ENCODE assay signal across 19 cellular contexts in genomic region chr1:47784294-47784650, GRCh38.
DNase-seq lines count a peak whose midpoint lies in the region; ATAC-seq, FAIRE-seq and TF ChIP-seq lines count a peak whose summit lies in the region.
"Had no signal": no experiment of that assay in that cellular context is flagged by ENCODE, and none has a peak within 500 bp of the region (broad histone marks: within the 10 kb centered on the region; RNA-seq: fewer than 3 reads in every experiment).

No MANE protein-coding gene starts in this region.

- TF ChIP-seq CTCF in HepG2 (CRISPR knock-in tag; IDR thresholded peaks at IDR 0.05), result no peak
- TF ChIP-seq CTCF in right lobe of liver (IDR thresholded peaks at IDR 0.05), result no peak
- TF ChIP-seq CTCF in gastroesophageal sphincter (IDR thresholded peaks at IDR 0.05), result no peak
- TF ChIP-seq CTCF in osteoblast (IDR thresholded peaks at IDR 0.05; ENCODE audit: extremely low read depth, low read depth, low read length), result no peak

- BruUV-seq in HepG2 (replicated peaks; lab: Mats Ljungman, UMichigan), result no TSS peak

- H3K9me3 ChIP-seq in HepG2 (ENCODE audit: low read length), result no peaks in the 10 kb centered on the region
- no peaks in the 10 kb centered on the region for H3K9me3 ChIP-seq in right lobe of liver
- H3K9me3 ChIP-seq in gastroesophageal sphincter, result no peaks in the 10 kb centered on the region
- no peaks in the 10 kb centered on the region for H3K9me3 ChIP-seq in osteoblast (ENCODE audit: low read depth, low read length)
- H3K9me3 ChIP-seq: BE2C had no signal

- ATAC-seq in HepG2 (no peak), right lobe of liver (no peak), gastroesophageal sphincter (no peak), HG03520 (IDR thresholded peaks at IDR 0.05; ENCODE audit: unreplicated experiment) (no peak)
- ATAC-seq: GM23338, HCT116 had no signal

- in situ Hi-C loops in HepG2 (cut with HindIII; ENCODE audit: extremely low pct_ligation_motif_present, low pct_unique_long_range_greater_than_20kb), result loop anchor here (5.0 kb wide), 1 partner anchor 148 kb away; no protein-coding TSS in a partner anchor

- H4K20me1 ChIP-seq in HepG2 (ENCODE audit: insufficient read depth, low read length), result no peaks in the 10 kb centered on the region
- H4K20me1 ChIP-seq in osteoblast (ENCODE audit: insufficient read depth, low read length), result no peaks in the 10 kb centered on the region

- no peak overlapping the region for H2AFZ ChIP-seq in HepG2 (ENCODE audit: low read length)
- H2AFZ ChIP-seq in osteoblast (ENCODE audit: low read length), result no peak overlapping the region
- H2AFZ ChIP-seq: GM23338 had no signal

- intact Hi-C loops in HepG2 (cut with micrococcal nuclease; ENCODE audit: unreplicated experiment), result loop anchor here (10.0 kb wide), 1 partner anchor 91 kb away; no protein-coding TSS in a partner anchor
- intact Hi-C loops in right lobe of liver (cut with DNase I), result no loop called here

- no peak overlapping the region for H3K27ac ChIP-seq in HepG2 (ENCODE audit: extremely low read length, insufficient read depth, low read length)
- H3K27ac ChIP-seq in right lobe of liver, result no peak overlapping the region
- H3K27ac ChIP-seq in gastroesophageal sphincter, result peak overlapping the region in 3 of 4 donors; percentile 12 to 41 (median 17)
- H3K27ac ChIP-seq in osteoblast (ENCODE audit: low read depth, low read length), result no peak overlapping the region

- POLR2A ChIA-PET in HepG2 (lab: Yijun Ruan, JAX), result no interaction called here

- TF ChIP-seq EP300 in HepG2 (IDR thresholded peaks at IDR 0.05; ENCODE audit: low read depth in 2 of 2, low read length in 2 of 2) (no peak), HepG2 (CRISPR knock-in tag; IDR thresholded peaks at IDR 0.05; ENCODE audit: borderline replicate concordance) (no peak), gastroesophageal sphincter (IDR thresholded peaks at IDR 0.05) (no peak)

- TF ChIP-seq RAD21 in HepG2 (CRISPR knock-in tag; IDR thresholded peaks at IDR 0.05), result no peak

- H3K36me3 ChIP-seq in HepG2 (replicated peaks in 1 of 2; ENCODE audit: control insufficient read depth in 1 of 2, insufficient read depth in 2 of 2, low read length in 2 of 2) (no peaks in the 10 kb centered on the region), right lobe of liver (no peaks in the 10 kb centered on the region), gastroesophageal sphincter (no peaks in the 10 kb centered on the region), osteoblast (ENCODE audit: insufficient read depth, low read length) (no peaks in the 10 kb centered on the region)
- H3K36me3 ChIP-seq: BE2C had no signal

- FAIRE-seq in HepG2 (lab: Jason Lieb, UNC), result no peak
- FAIRE-seq: GM12892, GM18507, H54 had no signal

- H3K4me3 ChIP-seq in HepG2 (replicated peaks in 1 of 3; ENCODE audit: insufficient read depth in 1 of 3, low read depth in 2 of 3, low read length in 3 of 3), result 0 out of 6 replicates have a peak overlapping the region, but pooled peaks of 1 of the 3 experiments have one; percentile 11
- no peak overlapping the region for H3K4me3 ChIP-seq in right lobe of liver
- no peak overlapping the region for H3K4me3 ChIP-seq in gastroesophageal sphincter
- no peak overlapping the region for H3K4me3 ChIP-seq in osteoblast (ENCODE audit: insufficient read depth, low read length)
- H3K4me3 ChIP-seq: GM23338 had no signal

- H3K79me2 ChIP-seq in HepG2 (ENCODE audit: insufficient read depth, low read length), result no peaks in the 10 kb centered on the region
- no peaks in the 10 kb centered on the region for H3K79me2 ChIP-seq in osteoblast (ENCODE audit: insufficient read depth, low read length)

- H3K4me1 ChIP-seq in HepG2 (ENCODE audit: insufficient read depth, low read length) (peaks cover 72% of the 10 kb centered on the region), right lobe of liver (peaks cover 0 to 5% (median 0%) of the 10 kb centered on the region in 4 donors), gastroesophageal sphincter (peaks cover 0 to 58% (median 21%) of the 10 kb centered on the region in 3 donors), osteoblast (ENCODE audit: insufficient read depth, low read length) (no peaks in the 10 kb centered on the region)
- H3K4me1 ChIP-seq: BE2C had no signal

- WGBS in HepG2 (ENCODE audit: low lambda C conversion rate), result 58% methylated on average over 4 of the region's 7 CpGs
- 64% methylated on average over 6 of the region's 7 CpGs for WGBS in right lobe of liver (ENCODE audit: insufficient coverage, low coverage, low lambda C conversion rate, missing lambda C conversion rate)
- 35 to 58% methylated on average over 4 to 7 of the region's 7 CpGs for WGBS in gastroesophageal sphincter (ENCODE audit: low coverage in 1 of 2), 2 donors

- peak overlapping the region; percentile 28 for H3K4me2 ChIP-seq in HepG2 (ENCODE audit: low read depth, low read length)
- no peak overlapping the region for H3K4me2 ChIP-seq in osteoblast (ENCODE audit: insufficient read depth, low read length)
- H3K4me2 ChIP-seq: GM23338 had no signal

- no peak overlapping the region for H3K9ac ChIP-seq in HepG2 (ENCODE audit: insufficient read depth, low read depth, low read length)

- DNase-seq in HepG2 (ENCODE audit: low spot score) (no peak), right lobe of liver (no peak), osteoblast (ENCODE audit: insufficient read length, low spot score, missing footprints) (peak; percentile 52), SKM-1 (lab: John Stamatoyannopoulos, UW; ENCODE audit: unreplicated experiment) (no peak), CD1c-positive myeloid dendritic cell (ENCODE audit: extremely low spot score) (no peak)
- DNase-seq: BE2C; C1 segment of cervical spinal cord; CD4-positive, alpha-beta T cell; DMS153; DMS79; GDM1; HFFc6 had no signal

- TF ChIP-seq POLR2A in HepG2 (IDR thresholded peaks at IDR 0.05; ENCODE audit: insufficient read depth in 1 of 2, low read depth in 2 of 2, low read length in 2 of 2) (no peak), right lobe of liver (IDR thresholded peaks at IDR 0.05) (no peak), gastroesophageal sphincter (IDR thresholded peaks at IDR 0.05) (no peak)

- CTCF ChIA-PET in HepG2 (lab: Yijun Ruan, JAX; ENCODE audit: low intra/inter-chr PET ratio, low total read pairs), result no interaction called here

- H3K27me3 ChIP-seq in HepG2 (ENCODE audit: control insufficient read depth in 1 of 2, insufficient read depth in 2 of 2, low read length in 2 of 2) (peaks cover 0 to 1% of the 10 kb centered on the region in 2 experiments; a peak in 1 of 5 replicates), right lobe of liver (no peaks in the 10 kb centered on the region), gastroesophageal sphincter (no peaks in the 10 kb centered on the region), osteoblast (ENCODE audit: insufficient read depth, low read length) (peaks cover 3% of the 10 kb centered on the region)
- H3K27me3 ChIP-seq: BE2C had no signal

TF ChIP-seq in HepG2, 621 proteins besides CTCF, POLR2A, EP300 and RAD21 (continues in another document):
- TF ChIP-seq E2F2 (CRISPR knock-in tag; IDR thresholded peaks at IDR 0.05; ENCODE audit: borderline replicate concordance) (no peak), CEBPG (CRISPR knock-in tag; IDR thresholded peaks at IDR 0.05) (peak; percentile 1; the same call in 1 of the 2 replicates), ZC3H13 (CRISPR knock-in tag; IDR thresholded peaks at IDR 0.05) (0 out of 2 replicates have a peak, but pooled peaks have one; percentile 22), ASH2L (IDR thresholded peaks at IDR 0.05; ENCODE audit: insufficient read length, low read depth, low read length) (no peak), BHLHE40 (IDR thresholded peaks at IDR 0.05; ENCODE audit: low read length) (no peak), FOXM1 (CRISPR knock-in tag; IDR thresholded peaks at IDR 0.05) (no peak), KDM5B (CRISPR knock-in tag; IDR thresholded peaks at IDR 0.05; ENCODE audit: borderline replicate concordance) (0 out of 2 replicates have a peak, but pooled peaks have one; percentile 13), HNF4G (IDR thresholded peaks at IDR 0.05; ENCODE audit: borderline replicate concordance, low read depth, low read length) (no peak), HNF4G (CRISPR knock-in tag; IDR thresholded peaks at IDR 0.05; ENCODE audit: borderline replicate concordance, low read depth) (no peak)
- TF ChIP-seq, protein P1, sequence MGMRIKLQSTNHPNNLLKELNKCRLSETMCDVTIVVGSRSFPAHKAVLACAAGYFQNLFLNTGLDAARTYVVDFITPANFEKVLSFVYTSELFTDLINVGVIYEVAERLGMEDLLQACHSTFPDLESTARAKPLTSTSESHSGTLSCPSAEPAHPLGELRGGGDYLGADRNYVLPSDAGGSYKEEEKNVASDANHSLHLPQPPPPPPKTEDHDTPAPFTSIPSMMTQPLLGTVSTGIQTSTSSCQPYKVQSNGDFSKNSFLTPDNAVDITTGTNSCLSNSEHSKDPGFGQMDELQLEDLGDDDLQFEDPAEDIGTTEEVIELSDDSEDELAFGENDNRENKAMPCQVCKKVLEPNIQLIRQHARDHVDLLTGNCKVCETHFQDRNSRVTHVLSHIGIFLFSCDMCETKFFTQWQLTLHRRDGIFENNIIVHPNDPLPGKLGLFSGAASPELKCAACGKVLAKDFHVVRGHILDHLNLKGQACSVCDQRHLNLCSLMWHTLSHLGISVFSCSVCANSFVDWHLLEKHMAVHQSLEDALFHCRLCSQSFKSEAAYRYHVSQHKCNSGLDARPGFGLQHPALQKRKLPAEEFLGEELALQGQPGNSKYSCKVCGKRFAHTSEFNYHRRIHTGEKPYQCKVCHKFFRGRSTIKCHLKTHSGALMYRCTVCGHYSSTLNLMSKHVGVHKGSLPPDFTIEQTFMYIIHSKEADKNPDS (CRISPR knock-in tag; IDR thresholded peaks at IDR 0.05), result 0 out of 2 replicates have a peak, but pooled peaks have one; percentile 1
- TF ChIP-seq, protein P2, sequence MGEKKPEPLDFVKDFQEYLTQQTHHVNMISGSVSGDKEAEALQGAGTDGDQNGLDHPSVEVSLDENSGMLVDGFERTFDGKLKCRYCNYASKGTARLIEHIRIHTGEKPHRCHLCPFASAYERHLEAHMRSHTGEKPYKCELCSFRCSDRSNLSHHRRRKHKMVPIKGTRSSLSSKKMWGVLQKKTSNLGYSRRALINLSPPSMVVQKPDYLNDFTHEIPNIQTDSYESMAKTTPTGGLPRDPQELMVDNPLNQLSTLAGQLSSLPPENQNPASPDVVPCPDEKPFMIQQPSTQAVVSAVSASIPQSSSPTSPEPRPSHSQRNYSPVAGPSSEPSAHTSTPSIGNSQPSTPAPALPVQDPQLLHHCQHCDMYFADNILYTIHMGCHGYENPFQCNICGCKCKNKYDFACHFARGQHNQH (CRISPR knock-in tag; IDR thresholded peaks at IDR 0.05), result 0 out of 2 replicates have a peak, but pooled peaks have one; percentile 13

Comparison
In these comparisons a context has a peak if more than half of its experiments do, and no peak if none do; other contexts are left out.
1. H3K27ac ChIP-seq: peak in gastroesophageal sphincter (3 of 4); none in HepG2 (single experiment), right lobe of liver (0 of 3) and osteoblast (single experiment).